18 cellular contexts compared by ENCODE assay signal in genomic region chr11:69245491-69246345, GRCh38. TPM values are rescaled to one million over a fixed set of nuclear protein-coding genes. Genes with fewer than 3 reads are reported as not detected.
DNase-seq lines count a peak whose midpoint lies in the region; ATAC-seq, FAIRE-seq and TF ChIP-seq lines count a peak whose summit lies in the region.
"Had no signal": no experiment of that assay in that cellular context is flagged by ENCODE, and none has a peak within 500 bp of the region (broad histone marks: within the 10 kb centered on the region; RNA-seq: fewer than 3 reads in every experiment).

No MANE protein-coding gene starts in this region.

- no peaks in the 10 kb centered on the region for H3K27me3 ChIP-seq in colonic mucosa
- H3K27me3 ChIP-seq in stomach: peaks cover 0 to 18% (median 0%) of the 10 kb centered on the region in 3 donors
- H3K27me3 ChIP-seq: BLaER1 had no signal

- CTCF ChIA-PET in activated CD8-positive, alpha-beta T cell treated with anti-CD3 and anti-CD28 coated beads, Interleukin-2, amount 10 ng/mL, durations not matched to agents 7 days and 5 days (lab: Charles Lee): no interaction called here
- CTCF ChIA-PET in activated CD8-positive, alpha-beta T cell treated with anti-CD3 and anti-CD28 coated beads for 36 hours (lab: Charles Lee): no interaction called here

- no peaks in the 10 kb centered on the region for H3K9me3 Mint-ChIP-seq in activated CD8-positive, alpha-beta T cell treated with anti-CD3 and anti-CD28 coated beads, Interleukin-2, amount 10 ng/mL, durations not matched to agents 7 days and 5 days (ENCODE audit: insufficient read depth)
- peaks cover 3% of the 10 kb centered on the region for H3K9me3 Mint-ChIP-seq in activated CD8-positive, alpha-beta T cell treated with anti-CD3 and anti-CD28 coated beads for 36 hours
- no peaks in the 10 kb centered on the region for H3K9me3 Mint-ChIP-seq in effector memory CD8-positive, alpha-beta T cell
- H3K9me3 Mint-ChIP-seq: CD8-positive, alpha-beta memory T cell had no signal

- DNase-seq in activated CD8-positive, alpha-beta T cell treated with anti-CD3 and anti-CD28 coated beads, Interleukin-2, amount 10 ng/mL, durations not matched to agents 7 days and 5 days: no peak
- DNase-seq in activated CD8-positive, alpha-beta T cell treated with anti-CD3 and anti-CD28 coated beads for 36 hours: no peak
- DNase-seq in colonic mucosa (peak; percentile 13), kidney (peak; percentile 33), stomach (peak; percentile 23)
- no peak for DNase-seq in effector memory CD8-positive, alpha-beta T cell
- DNase-seq: 8988T; CD8-positive, alpha-beta memory T cell; DMS153; H7; MM.1S; NCI-H1105 treated with DMSO at 0.1 percent for 48 hours; NCI-H187; NCI-H446 treated with DMSO at 0.1 percent for 48 hours; NCI-H774 had no signal

- H3K9ac ChIP-seq in colonic mucosa (ENCODE audit: low read depth in 2 of 2, low read length in 2 of 2): no peak overlapping the region
- H3K9ac ChIP-seq in kidney (ENCODE audit: low read length in 2 of 2): no peak overlapping the region
- H3K9ac ChIP-seq: BLaER1 had no signal

- no peak for TF ChIP-seq POLR2A in stomach (IDR thresholded peaks at IDR 0.05)

- H3K36me3 Mint-ChIP-seq in activated CD8-positive, alpha-beta T cell treated with anti-CD3 and anti-CD28 coated beads, Interleukin-2, amount 10 ng/mL, durations not matched to agents 7 days and 5 days (ENCODE audit: low read depth): peaks cover 9% of the 10 kb centered on the region
- H3K36me3 Mint-ChIP-seq in activated CD8-positive, alpha-beta T cell treated with anti-CD3 and anti-CD28 coated beads for 36 hours (ENCODE audit: low read depth): no peaks in the 10 kb centered on the region
- no peaks in the 10 kb centered on the region for H3K36me3 Mint-ChIP-seq in effector memory CD8-positive, alpha-beta T cell (ENCODE audit: insufficient read depth)
- H3K36me3 Mint-ChIP-seq: CD8-positive, alpha-beta memory T cell had no signal

- TF ChIP-seq EP300 in stomach (IDR thresholded peaks at IDR 0.05): no peak

- WGBS in stomach, 5 donors: 78 to 83% (median 81%) methylated on average over 16 of the region's 16 CpGs

- POLR2A ChIA-PET in activated CD8-positive, alpha-beta T cell treated with anti-CD3 and anti-CD28 coated beads, Interleukin-2, amount 10 ng/mL, durations not matched to agents 7 days and 5 days (lab: Charles Lee): no interaction called here
- POLR2A ChIA-PET in activated CD8-positive, alpha-beta T cell treated with anti-CD3 and anti-CD28 coated beads for 36 hours (lab: Charles Lee): no interaction called here

- no peaks in the 10 kb centered on the region for H3K27me3 Mint-ChIP-seq in activated CD8-positive, alpha-beta T cell treated with anti-CD3 and anti-CD28 coated beads, Interleukin-2, amount 10 ng/mL, durations not matched to agents 7 days and 5 days (ENCODE audit: low read depth)
- peaks cover 3% of the 10 kb centered on the region for H3K27me3 Mint-ChIP-seq in activated CD8-positive, alpha-beta T cell treated with anti-CD3 and anti-CD28 coated beads for 36 hours
- H3K27me3 Mint-ChIP-seq in effector memory CD8-positive, alpha-beta T cell: peaks cover 13 to 32% of the 10 kb centered on the region in 2 donors

- H3K27ac Mint-ChIP-seq in activated CD8-positive, alpha-beta T cell treated with anti-CD3 and anti-CD28 coated beads, Interleukin-2, amount 10 ng/mL, durations not matched to agents 7 days and 5 days: peak overlapping the region; percentile 14
- no peak overlapping the region for H3K27ac Mint-ChIP-seq in activated CD8-positive, alpha-beta T cell treated with anti-CD3 and anti-CD28 coated beads for 36 hours
- no peak overlapping the region for H3K27ac Mint-ChIP-seq in effector memory CD8-positive, alpha-beta T cell
- H3K27ac Mint-ChIP-seq: CD8-positive, alpha-beta memory T cell had no signal

- H3K4me3 ChIP-seq in colonic mucosa: no peak overlapping the region
- no peak overlapping the region for H3K4me3 ChIP-seq in kidney (ENCODE audit: low read length in 2 of 2)
- no peak overlapping the region for H3K4me3 ChIP-seq in stomach
- H3K4me3 ChIP-seq: BLaER1 had no signal

- ATAC-seq in activated CD8-positive, alpha-beta T cell treated with anti-CD3 and anti-CD28 coated beads, Interleukin-2, amount 10 ng/mL, durations not matched to agents 7 days and 5 days: no peak
- no peak for ATAC-seq in activated CD8-positive, alpha-beta T cell treated with anti-CD3 and anti-CD28 coated beads for 36 hours
- no peak for ATAC-seq in HG02973 (IDR thresholded peaks at IDR 0.05; ENCODE audit: unreplicated experiment)
- ATAC-seq in GM21576 (IDR thresholded peaks at IDR 0.05; ENCODE audit: unreplicated experiment): no peak
- no peak for ATAC-seq in effector memory CD8-positive, alpha-beta T cell (replicated peaks)

- H3K4me1 ChIP-seq in colonic mucosa (no peaks in the 10 kb centered on the region), kidney (ENCODE audit: control insufficient read depth in 1 of 2, insufficient read depth in 1 of 2, low read depth in 1 of 2, low read length in 2 of 2) (no peaks in the 10 kb centered on the region), stomach (no peaks in the 10 kb centered on the region)

- peaks cover 13% of the 10 kb centered on the region for H3K4me1 Mint-ChIP-seq in activated CD8-positive, alpha-beta T cell treated with anti-CD3 and anti-CD28 coated beads, Interleukin-2, amount 10 ng/mL, durations not matched to agents 7 days and 5 days (ENCODE audit: low read depth)
- H3K4me1 Mint-ChIP-seq in activated CD8-positive, alpha-beta T cell treated with anti-CD3 and anti-CD28 coated beads for 36 hours (ENCODE audit: low read depth): peaks cover 13% of the 10 kb centered on the region
- H3K4me1 Mint-ChIP-seq in effector memory CD8-positive, alpha-beta T cell (ENCODE audit: low read depth in 2 of 2): peaks cover 0 to 2% of the 10 kb centered on the region in 2 donors

- H3K4me3 Mint-ChIP-seq in activated CD8-positive, alpha-beta T cell treated with anti-CD3 and anti-CD28 coated beads, Interleukin-2, amount 10 ng/mL, durations not matched to agents 7 days and 5 days: no peak overlapping the region
- H3K4me3 Mint-ChIP-seq in activated CD8-positive, alpha-beta T cell treated with anti-CD3 and anti-CD28 coated beads for 36 hours: no peak overlapping the region
- H3K4me3 Mint-ChIP-seq in effector memory CD8-positive, alpha-beta T cell: no peak overlapping the region
- H3K4me3 Mint-ChIP-seq: CD8-positive, alpha-beta memory T cell had no signal

- intact Hi-C loops in activated CD8-positive, alpha-beta T cell treated with anti-CD3 and anti-CD28 coated beads for 36 hours (cut with micrococcal nuclease): no loop called here
- intact Hi-C loops in colonic mucosa (cut with DNase I): no loop called here
- intact Hi-C loops in kidney (cut with DNase I): no loop called here
- intact Hi-C loops in stomach (cut with DNase I; ENCODE audit: low total_unique reads): no loop called here

- FAIRE-seq in kidney (lab: Jason Lieb, UNC): no peak

- no peak for TF ChIP-seq CTCF in activated CD8-positive, alpha-beta T cell treated with anti-CD3 and anti-CD28 coated beads for 36 hours (IDR thresholded peaks at IDR 0.05)
- TF ChIP-seq CTCF in colonic mucosa (IDR thresholded peaks at IDR 0.05) (no peak), kidney (IDR thresholded peaks at IDR 0.05; ENCODE audit: borderline replicate concordance, extremely low read depth, insufficient read depth) (no peak), stomach (IDR thresholded peaks at IDR 0.05) (no peak)

- H3K36me3 ChIP-seq in colonic mucosa (no peaks in the 10 kb centered on the region), kidney (ENCODE audit: control insufficient read depth in 1 of 2, insufficient read depth in 2 of 2, low read length in 2 of 2) (no peaks in the 10 kb centered on the region), stomach (no peaks in the 10 kb centered on the region)
- H3K36me3 ChIP-seq: BLaER1 had no signal

- H3K9me3 ChIP-seq in colonic mucosa (no peaks in the 10 kb centered on the region), kidney (ENCODE audit: control insufficient read depth in 1 of 2, low read length in 2 of 2) (no peaks in the 10 kb centered on the region), stomach (no peaks in the 10 kb centered on the region)
- H3K9me3 ChIP-seq: BLaER1 had no signal

- H3K27ac ChIP-seq in colonic mucosa (no peak overlapping the region), kidney (ENCODE audit: low read depth in 2 of 2, low read length in 2 of 2) (no peak overlapping the region), stomach (no peak overlapping the region)
- H3K27ac ChIP-seq: BLaER1 had no signal

RNA-seq across cellular contexts. Expression of gene MYEOV, which starts 48.2 kb away (rescaled TPM):
- total RNA-seq in activated CD8-positive, alpha-beta T cell treated with anti-CD3 and anti-CD28 coated beads, Interleukin-2, amount 10 ng/mL, durations not matched to agents 7 days and 5 days: not detected
- not detected for total RNA-seq in activated CD8-positive, alpha-beta T cell treated with anti-CD3 and anti-CD28 coated beads for 36 hours
- total RNA-seq in colonic mucosa (1 to 10 TPM; 4.5 to 8.2 TPM), kidney (2.6 TPM), stomach (10 to 100 TPM in 1 of 5 donors, 1 to 10 TPM in 1, under 1 TPM in 1, not detected in 2; 0.92 to 11.7 (median 1.9) TPM)
- polyA plus RNA-seq in kidney (ENCODE audit: insufficient read depth, low read depth, low replicate concordance) (not detected), stomach (10 to 100 TPM in 2 of 3 donors, 1 to 10 TPM in 1; 5.3 to 41.5 (median 16.4) TPM)
- polyA plus RNA-seq: CD8-positive, alpha-beta memory T cell had no signal

Comparison
In these comparisons a context has a peak if more than half of its experiments do, and no peak if none do; other contexts are left out.
1. DNase-seq: peak in colonic mucosa (single experiment), kidney (single experiment) and stomach (single experiment); none in activated CD8-positive, alpha-beta T cell treated with anti-CD3 and anti-CD28 coated beads, Interleukin-2, amount 10 ng/mL, durations not matched to agents 7 days and 5 days (single experiment), activated CD8-positive, alpha-beta T cell treated with anti-CD3 and anti-CD28 coated beads for 36 hours (single experiment) and effector memory CD8-positive, alpha-beta T cell (0 of 3).